Comparison of ENCODE assay signal across 15 cellular contexts in the genomic region with DNA sequence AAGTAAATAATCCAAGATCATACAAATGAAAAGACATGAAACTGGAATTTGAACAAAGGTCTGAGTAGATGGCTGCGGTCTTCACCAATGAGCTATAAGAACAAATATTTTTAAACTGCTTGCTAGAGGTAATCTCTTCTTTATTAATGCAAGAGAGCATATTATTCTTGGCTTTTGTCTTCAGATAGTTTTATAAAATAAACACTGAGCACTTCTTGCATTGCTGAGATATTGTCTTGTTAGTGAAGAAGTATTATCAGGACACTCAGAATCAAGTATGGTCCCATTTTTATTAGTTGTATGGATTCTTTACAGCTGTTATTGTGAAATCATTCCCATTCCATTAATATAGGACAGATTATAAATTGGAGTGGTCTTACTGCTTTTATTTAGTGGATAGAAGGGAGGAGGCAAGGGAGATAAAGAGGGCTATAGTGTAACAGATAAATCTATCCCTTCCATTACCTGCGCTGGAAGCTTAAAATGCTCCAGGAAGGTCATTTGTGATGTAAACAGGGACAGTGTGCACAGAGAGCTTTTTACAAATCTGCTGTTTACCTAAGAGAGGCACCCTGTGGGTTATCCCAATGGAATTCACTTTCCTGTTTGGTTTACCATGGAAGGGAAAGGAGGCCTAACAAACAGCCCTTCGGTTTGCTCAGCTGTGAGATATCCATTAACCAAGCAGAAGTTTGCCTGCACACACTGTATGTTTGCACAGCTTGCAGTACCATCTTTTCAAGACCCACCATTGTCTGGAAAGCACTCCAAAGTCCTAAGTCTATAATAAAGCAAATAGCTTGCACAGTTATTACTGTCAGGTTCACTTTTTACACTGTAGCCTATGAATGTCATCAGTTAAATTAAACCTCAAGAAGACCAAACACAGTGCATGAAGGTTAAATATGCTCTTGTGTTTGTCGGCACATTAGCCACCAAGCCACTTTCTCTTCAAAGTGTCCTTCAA.
DNase-seq lines count a peak whose midpoint lies in the region; ATAC-seq and TF ChIP-seq lines count a peak whose summit lies in the region.
"Had no signal": no experiment of that assay in that cellular context is flagged by ENCODE, and none has a peak within 500 bp of the region (broad histone marks: within the 10 kb centered on the region; RNA-seq: fewer than 3 reads in every experiment).

No MANE protein-coding gene starts in this region.

- no peaks in the 10 kb centered on the region for H3K27me3 Mint-ChIP-seq in progenitor cell of endocrine pancreas
- no peaks in the 10 kb centered on the region for H3K27me3 Mint-ChIP-seq in natural killer cell treated with Interleukin-12 subunit alpha and Interleukin-12 subunit beta and Interleukin-15 and Interleukin-18, amount 100 ng/mL, for 72 hours
- H3K27me3 Mint-ChIP-seq: CD4-positive, CD25-positive, alpha-beta regulatory T cell had no signal

- TF ChIP-seq CTCF in colonic mucosa (IDR thresholded peaks at IDR 0.05) (no peak), progenitor cell of endocrine pancreas (IDR thresholded peaks at IDR 0.05; ENCODE audit: unreplicated experiment) (no peak)

- H3K36me3 ChIP-seq in colonic mucosa = no peaks in the 10 kb centered on the region
- H3K36me3 ChIP-seq: ascending aorta had no signal

- DNase-seq in HuH-7.5 (ENCODE audit: low spot score) (peak; percentile 34), NCI-H2227 (lab: John Stamatoyannopoulos, UW; ENCODE audit: unreplicated experiment) (peak; percentile 63), colonic mucosa (peak; percentile 56), progenitor cell of endocrine pancreas (ENCODE audit: low spot score, unreplicated experiment) (no peak), occipital lobe (lab: John Stamatoyannopoulos, UW) (no peak)
- no peak for DNase-seq in natural killer cell treated with Interleukin-12 subunit alpha and Interleukin-12 subunit beta and Interleukin-15 and Interleukin-18, amount 100 ng/mL, for 72 hours (ENCODE audit: low spot score)
- no peak for DNase-seq in activated CD4-positive, alpha-beta T cell treated with anti-CD3 and anti-CD28 coated beads for 48 hours
- DNase-seq: activated T-cell treated with anti-CD3 and anti-CD28 coated beads, Interleukin-2, amount 50 U/mL, for 48 hours; CD4-positive, CD25-positive, alpha-beta regulatory T cell; Kasumi-1; nephron progenitor cell had no signal

- H3K4me3 ChIP-seq in colonic mucosa = no peak overlapping the region
- H3K4me3 ChIP-seq: ascending aorta had no signal

- intact Hi-C loops in colonic mucosa (cut with DNase I) = no loop called here

- no peaks in the 10 kb centered on the region for H3K27me3 ChIP-seq in colonic mucosa
- H3K27me3 ChIP-seq: ascending aorta had no signal

- no peak for ATAC-seq in natural killer cell treated with Interleukin-12 subunit alpha and Interleukin-12 subunit beta and Interleukin-15 and Interleukin-18, amount 100 ng/mL, for 72 hours
- no peak for ATAC-seq in GM19397 (IDR thresholded peaks at IDR 0.05; ENCODE audit: unreplicated experiment)
- ATAC-seq: activated CD4-positive, CD25-positive, alpha-beta regulatory T cell treated with anti-CD3 and anti-CD28 coated beads, Interleukin-2, amount 50 U/mL, for 24 hours had no signal

- H3K27ac ChIP-seq in colonic mucosa = no peak overlapping the region
- H3K27ac ChIP-seq: ascending aorta had no signal

- H3K36me3 Mint-ChIP-seq in progenitor cell of endocrine pancreas (ENCODE audit: insufficient read depth) = no peaks in the 10 kb centered on the region
- H3K36me3 Mint-ChIP-seq in natural killer cell treated with Interleukin-12 subunit alpha and Interleukin-12 subunit beta and Interleukin-15 and Interleukin-18, amount 100 ng/mL, for 72 hours = no peaks in the 10 kb centered on the region
- H3K36me3 Mint-ChIP-seq: CD4-positive, CD25-positive, alpha-beta regulatory T cell had no signal

- no peaks in the 10 kb centered on the region for H3K9me3 ChIP-seq in colonic mucosa
- H3K9me3 ChIP-seq: ascending aorta had no signal

- no peaks in the 10 kb centered on the region for H3K4me1 ChIP-seq in colonic mucosa

- peaks cover 23% of the 10 kb centered on the region for H3K4me1 Mint-ChIP-seq in progenitor cell of endocrine pancreas (ENCODE audit: low read depth)
- H3K4me1 Mint-ChIP-seq in natural killer cell treated with Interleukin-12 subunit alpha and Interleukin-12 subunit beta and Interleukin-15 and Interleukin-18, amount 100 ng/mL, for 72 hours (ENCODE audit: low read depth in 2 of 2) = no peaks in the 10 kb centered on the region

- no peak overlapping the region for H3K4me3 Mint-ChIP-seq in progenitor cell of endocrine pancreas (ENCODE audit: low read depth)
- H3K4me3 Mint-ChIP-seq in natural killer cell treated with Interleukin-12 subunit alpha and Interleukin-12 subunit beta and Interleukin-15 and Interleukin-18, amount 100 ng/mL, for 72 hours = no peak overlapping the region
- H3K4me3 Mint-ChIP-seq: CD4-positive, CD25-positive, alpha-beta regulatory T cell; endodermal cell; nephron progenitor cell had no signal

- H3K27ac Mint-ChIP-seq in progenitor cell of endocrine pancreas = peak overlapping the region; percentile 16
- no peak overlapping the region for H3K27ac Mint-ChIP-seq in natural killer cell treated with Interleukin-12 subunit alpha and Interleukin-12 subunit beta and Interleukin-15 and Interleukin-18, amount 100 ng/mL, for 72 hours
- H3K27ac Mint-ChIP-seq: CD4-positive, CD25-positive, alpha-beta regulatory T cell; endodermal cell; nephron progenitor cell had no signal

- no peak overlapping the region for H3K9ac ChIP-seq in colonic mucosa (ENCODE audit: low read depth in 2 of 2, low read length in 2 of 2)

- peaks cover 17% of the 10 kb centered on the region for H3K9me3 Mint-ChIP-seq in progenitor cell of endocrine pancreas (ENCODE audit: low read depth)
- H3K9me3 Mint-ChIP-seq in natural killer cell treated with Interleukin-12 subunit alpha and Interleukin-12 subunit beta and Interleukin-15 and Interleukin-18, amount 100 ng/mL, for 72 hours = no peaks in the 10 kb centered on the region

Comparison
In these comparisons a context has a peak if more than half of its experiments do, and no peak if none do; other contexts are left out.
1. DNase-seq: peak in HuH-7.5 (single experiment), NCI-H2227 (single experiment) and colonic mucosa (single experiment); none in progenitor cell of endocrine pancreas (single experiment), occipital lobe (single experiment), natural killer cell treated with Interleukin-12 subunit alpha and Interleukin-12 subunit beta and Interleukin-15 and Interleukin-18, amount 100 ng/mL, for 72 hours (single experiment) and activated CD4-positive, alpha-beta T cell treated with anti-CD3 and anti-CD28 coated beads for 48 hours (single experiment).